ENCODE assay signal across 14 cellular contexts in the genomic region with DNA sequence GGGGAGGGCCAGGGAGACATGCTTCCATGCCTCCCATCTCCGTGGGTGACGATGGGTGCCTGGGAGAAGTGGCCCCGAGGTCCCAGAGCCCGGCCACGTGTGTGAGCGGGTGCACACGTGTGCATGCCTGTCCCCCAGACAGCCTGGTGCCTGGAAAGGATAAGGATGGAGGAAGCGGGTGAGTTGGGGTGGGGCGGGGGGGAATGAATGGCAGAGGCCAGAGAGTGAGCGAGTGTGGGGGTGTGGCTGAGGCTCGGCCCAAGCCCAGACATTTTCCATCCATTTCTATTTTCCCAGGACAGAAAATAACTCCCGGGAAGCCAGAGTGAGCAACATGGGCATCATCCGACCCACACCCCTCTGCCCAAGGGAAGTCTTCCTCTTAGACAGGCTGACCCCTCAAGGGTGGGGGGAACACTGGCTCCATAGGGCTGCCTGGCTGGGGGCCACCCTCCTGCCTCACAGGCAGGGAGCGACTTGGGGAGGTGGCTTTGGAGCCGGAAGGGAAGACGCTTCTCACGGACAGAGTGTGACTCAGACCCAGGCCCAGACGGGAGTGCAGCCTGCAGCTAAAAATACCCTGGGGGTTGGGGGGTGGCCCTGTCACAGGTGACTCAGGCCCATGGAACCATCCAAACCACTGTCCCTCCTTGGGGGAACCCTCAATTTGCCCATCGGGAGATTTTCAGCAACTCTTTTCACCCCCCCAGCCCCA. TPM values are rescaled to one million over a fixed set of nuclear protein-coding genes. Genes with fewer than 3 reads are reported as not detected.
A peak's percentile ranks its signal among the peaks of the same experiment; 100 is the strongest.
DNase-seq lines count a peak whose midpoint lies in the region; ATAC-seq and TF ChIP-seq lines count a peak whose summit lies in the region.
"Not testable (repeated sequence)": the region's sequence is repeated elsewhere in the genome, so short reads cannot be mapped to it uniquely, and the experiment has no call there.
"Had no signal": no experiment of that assay in that cellular context is flagged by ENCODE, and none has a peak within 500 bp of the region (broad histone marks: within the 10 kb centered on the region; RNA-seq: fewer than 3 reads in every experiment).

No MANE protein-coding gene starts in this region.

- not testable (repeated sequence) for H2AFZ ChIP-seq in GM23338

- not testable (repeated sequence) for H3K9me2 ChIP-seq in GM23338 (ENCODE audit: insufficient read depth)

- WGBS in right lobe of liver (ENCODE audit: insufficient coverage, low coverage, low lambda C conversion rate, missing lambda C conversion rate) = no CpG with 5 or more reads among the region's 19 CpGs
- 26% methylated on average over 5 of the region's 19 CpGs; no CpG with 5 or more reads in 2 of the 3 donors for WGBS in psoas muscle, 3 donors

- TF ChIP-seq POLR2A in right lobe of liver (IDR thresholded peaks at IDR 0.05) = not testable (repeated sequence)

- H3K4me2 ChIP-seq in GM23338 = not testable (repeated sequence)

- H3K27ac ChIP-seq in GM23338 (ENCODE audit: low read depth); Panc1 (ENCODE audit: low read length); foreskin keratinocyte; right lobe of liver; psoas muscle; thoracic aorta: not testable (repeated sequence)

- not testable (repeated sequence) for H3K9me3 Mint-ChIP-seq in GM23338; activated CD4-positive, alpha-beta T cell treated with anti-CD3 and anti-CD28 coated beads for 36 hours (ENCODE audit: low read depth)

- intact Hi-C loops in Panc1 (cut with micrococcal nuclease; ENCODE audit: unreplicated experiment); activated CD4-positive, alpha-beta T cell treated with anti-CD3 and anti-CD28 coated beads for 36 hours (cut with DNase I, micrococcal nuclease); left ventricle myocardium superior (cut with micrococcal nuclease); right lobe of liver (cut with DNase I); psoas muscle (cut with DNase I): not testable (repeated sequence)

- not testable (repeated sequence) for H3K4me1 Mint-ChIP-seq in GM23338; activated CD4-positive, alpha-beta T cell treated with anti-CD3 and anti-CD28 coated beads for 36 hours

- not testable (repeated sequence) for H3F3A ChIP-seq in GM23338 (replicated peaks; ENCODE audit: low read depth)

- H3K79me2 ChIP-seq in GM23338 (replicated peaks; ENCODE audit: insufficient read depth) = not testable (repeated sequence)

- DNase-seq in GM23338 (ENCODE audit: low spot score); Panc1 (ENCODE audit: low read depth, low spot score); activated CD4-positive, alpha-beta T cell treated with anti-CD3 and anti-CD28 coated beads for 36 hours; foreskin keratinocyte; left ventricle myocardium superior; right lobe of liver; psoas muscle; thoracic aorta (ENCODE audit: low spot score): not testable (repeated sequence)

- not testable (repeated sequence) for H3K27ac Mint-ChIP-seq in GM23338; activated CD4-positive, alpha-beta T cell treated with anti-CD3 and anti-CD28 coated beads for 36 hours

- CTCF ChIA-PET in Panc1 (lab: Charles Lee); activated CD4-positive, alpha-beta T cell treated with anti-CD3 and anti-CD28 coated beads for 36 hours (lab: Charles Lee): not testable (repeated sequence)

- not testable (repeated sequence) for H3K27me3 ChIP-seq in GM23338 (ENCODE audit: insufficient read depth); Panc1 (ENCODE audit: control insufficient read depth, insufficient read depth, low read length); foreskin keratinocyte; right lobe of liver; psoas muscle (ENCODE audit: insufficient read depth in 3 of 3, low read length in 2 of 3); thoracic aorta (replicated peaks; ENCODE audit: insufficient read depth)

- not testable (repeated sequence) for TF ChIP-seq CTCF in GM23338 (conservative IDR thresholded peaks at IDR 0.05; ENCODE audit: low read depth in 2 of 2); Panc1 (IDR thresholded peaks at IDR 0.05); foreskin keratinocyte (conservative IDR thresholded peaks at IDR 0.05); right lobe of liver (IDR thresholded peaks at IDR 0.05); psoas muscle (IDR thresholded peaks at IDR 0.05); thoracic aorta (IDR thresholded peaks at IDR 0.05)

- in situ Hi-C loops in Panc1 (cut with HindIII; ENCODE audit: low pct_unique_long_range_greater_than_20kb, low sequenced_read_pairs) = not testable (repeated sequence)

- H3K4me3 ChIP-seq in GM23338; Panc1 (ENCODE audit: low read depth in 2 of 2, low read length in 2 of 2); right lobe of liver; psoas muscle; thoracic aorta: not testable (repeated sequence)

- not testable (repeated sequence) for H3K36me3 Mint-ChIP-seq in GM23338 (ENCODE audit: low read depth); activated CD4-positive, alpha-beta T cell treated with anti-CD3 and anti-CD28 coated beads for 36 hours (ENCODE audit: low read depth)

- not testable (repeated sequence) for H3K9me3 ChIP-seq in Panc1 (ENCODE audit: control insufficient read depth, insufficient read depth, low read depth, low read length); right lobe of liver; psoas muscle; thoracic aorta

- POLR2A ChIA-PET in Panc1 (lab: Charles Lee); activated CD4-positive, alpha-beta T cell treated with anti-CD3 and anti-CD28 coated beads for 36 hours (lab: Charles Lee): not testable (repeated sequence)

- not testable (repeated sequence) for BruUV-seq in Panc1 (replicated peaks; lab: Mats Ljungman, UMichigan)

- not testable (repeated sequence) for H3K4me3 Mint-ChIP-seq in GM23338; activated CD4-positive, alpha-beta T cell treated with anti-CD3 and anti-CD28 coated beads for 36 hours

- not testable (repeated sequence) for H3K27me3 Mint-ChIP-seq in GM23338 (ENCODE audit: insufficient read depth, low read depth, poor library complexity); activated CD4-positive, alpha-beta T cell treated with anti-CD3 and anti-CD28 coated beads for 36 hours

- not testable (repeated sequence) for H3K4me1 ChIP-seq in GM23338 (ENCODE audit: insufficient read depth); Panc1 (ENCODE audit: control insufficient read depth, insufficient read depth, low read length); foreskin keratinocyte; right lobe of liver; psoas muscle; thoracic aorta (ENCODE audit: control insufficient read depth in 1 of 2, low read depth in 2 of 2)

- not testable (repeated sequence) for H3K36me3 ChIP-seq in GM23338 (ENCODE audit: insufficient read depth); Panc1 (ENCODE audit: control insufficient read depth, insufficient read depth, low read length); right lobe of liver; psoas muscle (ENCODE audit: insufficient read depth in 1 of 2, low read depth in 1 of 2); thoracic aorta

- H4K20me1 ChIP-seq in GM23338 (replicated peaks; ENCODE audit: insufficient read depth) = not testable (repeated sequence)

- ATAC-seq in GM23338 = peak; percentile 31; the same call in 2 of the 3 replicates
- peak; percentile 83 for ATAC-seq in Panc1
- ATAC-seq in activated CD4-positive, alpha-beta T cell treated with anti-CD3 and anti-CD28 coated beads for 36 hours = peak; percentile 20
- ATAC-seq in foreskin keratinocyte = peak; percentile 94
- ATAC-seq in left ventricle myocardium superior = peak; percentile 26
- ATAC-seq in right lobe of liver = peak; percentile 24 to 50 (median 32)
- ATAC-seq in psoas muscle = peak; percentile 76 to 79 (median 78)
- peak; percentile 76 for ATAC-seq in thoracic aorta (ENCODE audit: insufficient number of reproducible peaks, low FRiP score, low read depth)

RNA-seq across cellular contexts. Expression of a gene that starts 12.0 kb away (rescaled TPM):
- total RNA-seq in GM23338 (2014; rRNA removed; shearing (Covaris generic)) = 2.4 and 4.4 TPM in 2 replicates
- polyA plus RNA-seq in GM23338 (2016; fragmentation: Nextera tagmentation; extraction: Ambion mirVana) (1.6 and 2.6 TPM in 2 replicates), foreskin keratinocyte (0.92 and 0.99 TPM in 2 replicates), psoas muscle (100 to 1,000 TPM in 2 of 3 donors, 10 to 100 TPM in 1; 83.1 to 270 (median 107) TPM)
- total RNA-seq in Panc1 (2021; ENCODE audit: unreplicated experiment) (7.1 TPM), foreskin keratinocyte (0.56 and 1.3 TPM in 2 replicates), left ventricle myocardium superior (20.2 TPM), right lobe of liver (10 to 100 TPM in 1 of 6 experiments, 1 to 10 TPM in 5; 1.9 to 10.5 (median 7.2) TPM), psoas muscle (100 to 1,000 TPM; 185 to 266 (median 193) TPM), thoracic aorta (10 to 100 TPM; 42.8 to 82.3 TPM)
- 14.6 TPM for polyA plus RNA-seq in Panc1 (2012; ENCODE audit: insufficient read length)
- 10 to 100 TPM; 32.2 to 33.7 TPM for total RNA-seq in activated CD4-positive, alpha-beta T cell treated with anti-CD3 and anti-CD28 coated beads for 36 hours

RNA-seq across cellular contexts. Expression of a gene that starts 32.2 kb away (rescaled TPM):
- total RNA-seq in GM23338 (2014; rRNA removed; shearing (Covaris generic)) = 8.7 and 18.9 TPM in 2 replicates
- polyA plus RNA-seq in GM23338 (2016; fragmentation: Nextera tagmentation; extraction: Ambion mirVana) (135 and 155 TPM in 2 replicates), foreskin keratinocyte (65.2 and 69.6 TPM in 2 replicates), psoas muscle (10 to 100 TPM; 35.4 to 85.3 (median 46.0) TPM)
- total RNA-seq in Panc1 (2021; ENCODE audit: unreplicated experiment) (28.1 TPM), foreskin keratinocyte (22.0 and 30.0 TPM in 2 replicates), left ventricle myocardium superior (11.1 TPM), right lobe of liver (10 to 100 TPM in 4 of 6 experiments, 1 to 10 TPM in 2; 6.3 to 25.3 (median 12.9) TPM), psoas muscle (10 to 100 TPM in 2 of 4 donors, 1 to 10 TPM in 2; 9.3 to 14.6 (median 11.1) TPM), thoracic aorta (10 to 100 TPM; 36.3 to 68.0 TPM)
- 28.3 TPM for polyA plus RNA-seq in Panc1 (2012; ENCODE audit: insufficient read length)
- total RNA-seq in activated CD4-positive, alpha-beta T cell treated with anti-CD3 and anti-CD28 coated beads for 36 hours = 10 to 100 TPM; 36.3 to 40.4 TPM

RNA-seq across cellular contexts. Expression of a gene that starts 38.0 kb away (rescaled TPM):
- total RNA-seq in GM23338 (2014; rRNA removed; shearing (Covaris generic)) = 10.6 and 12.6 TPM in 2 replicates
- polyA plus RNA-seq in GM23338 (2016; fragmentation: Nextera tagmentation; extraction: Ambion mirVana) (5.0 and 7.7 TPM in 2 replicates), foreskin keratinocyte (14.5 and 26.5 TPM in 2 replicates), psoas muscle (10 to 100 TPM; 11.7 to 18.3 (median 14.6) TPM)
- total RNA-seq in Panc1 (2021; ENCODE audit: unreplicated experiment) (23.1 TPM), foreskin keratinocyte (10.6 and 21.7 TPM in 2 replicates), left ventricle myocardium superior (13.0 TPM), right lobe of liver (10 to 100 TPM in 2 of 6 experiments, 1 to 10 TPM in 4; 6.2 to 12.4 (median 8.8) TPM), psoas muscle (1 to 10 TPM; 1.9 to 8.0 (median 6.8) TPM), thoracic aorta (10 to 100 TPM; 39.0 to 45.2 TPM)
- 7.6 TPM for polyA plus RNA-seq in Panc1 (2012; ENCODE audit: insufficient read length)
- 1 to 10 TPM in 1 of 2 experiments, not detected in 1; 4.0 TPM for total RNA-seq in activated CD4-positive, alpha-beta T cell treated with anti-CD3 and anti-CD28 coated beads for 36 hours

RNA-seq across cellular contexts. Expression of a gene that starts 45.5 kb away (rescaled TPM):
- total RNA-seq in GM23338 (2014; rRNA removed; shearing (Covaris generic)) = not detected in 2 replicates
- polyA plus RNA-seq in GM23338 (2016; fragmentation: Nextera tagmentation; extraction: Ambion mirVana) (1.7 TPM in 1 of 2 replicates, not detected in the other), foreskin keratinocyte (not detected in 2 replicates), psoas muscle (not detected)
- total RNA-seq in Panc1 (2021; ENCODE audit: unreplicated experiment) (not detected), foreskin keratinocyte (not detected in 2 replicates), left ventricle myocardium superior (not detected), right lobe of liver (not detected), psoas muscle (not detected), thoracic aorta (not detected)
- polyA plus RNA-seq in Panc1 (2012; ENCODE audit: insufficient read length) = 0.76 TPM
- not detected for total RNA-seq in activated CD4-positive, alpha-beta T cell treated with anti-CD3 and anti-CD28 coated beads for 36 hours
- total RNA-seq: A172; CD4-positive, CD25-positive, alpha-beta regulatory T cell; M059J; OCI-LY7; RPMI7951 had no signal
- polyA plus RNA-seq: AG04450 had no signal

RNA-seq across cellular contexts. Expression of a gene that starts 53.6 kb away (rescaled TPM):
- not detected in 2 replicates for total RNA-seq in GM23338 (2014; rRNA removed; shearing (Covaris generic))
- polyA plus RNA-seq in GM23338 (2016; fragmentation: Nextera tagmentation; extraction: Ambion mirVana) = 0.79 and 1.0 TPM in 2 replicates
- not detected for total RNA-seq in Panc1 (2021; ENCODE audit: unreplicated experiment)
- 1.6 TPM for polyA plus RNA-seq in Panc1 (2012; ENCODE audit: insufficient read length)
- not detected for total RNA-seq in activated CD4-positive, alpha-beta T cell treated with anti-CD3 and anti-CD28 coated beads for 36 hours
- not detected in 2 replicates for total RNA-seq in foreskin keratinocyte
- not detected in 2 replicates for polyA plus RNA-seq in foreskin keratinocyte
- total RNA-seq in left ventricle myocardium superior = not detected
- total RNA-seq in right lobe of liver = under 1 TPM in 2 of 6 experiments, not detected in 4; 0.13 to 0.30 TPM
- not detected for total RNA-seq in psoas muscle
- under 1 TPM; 0.05 to 0.13 (median 0.10) TPM for polyA plus RNA-seq in psoas muscle
- not detected for total RNA-seq in thoracic aorta
- total RNA-seq: A172, M059J, OCI-LY7, RPMI7951 had no signal
- polyA plus RNA-seq: AG04450 had no signal

Comparison
In these comparisons a context has a peak if more than half of its experiments do, and no peak if none do; other contexts are left out.
1. ATAC-seq: peak in every context shown above with its lines; median percentile 94 in foreskin keratinocyte; 83 in Panc1; 78 in psoas muscle; 76 in thoracic aorta; 32 in right lobe of liver; 31 in GM23338; 26 in left ventricle myocardium superior; 20 in activated CD4-positive, alpha-beta T cell treated with anti-CD3 and anti-CD28 coated beads for 36 hours.